ENCODE assay signal across 20 cellular contexts in the genomic region with DNA sequence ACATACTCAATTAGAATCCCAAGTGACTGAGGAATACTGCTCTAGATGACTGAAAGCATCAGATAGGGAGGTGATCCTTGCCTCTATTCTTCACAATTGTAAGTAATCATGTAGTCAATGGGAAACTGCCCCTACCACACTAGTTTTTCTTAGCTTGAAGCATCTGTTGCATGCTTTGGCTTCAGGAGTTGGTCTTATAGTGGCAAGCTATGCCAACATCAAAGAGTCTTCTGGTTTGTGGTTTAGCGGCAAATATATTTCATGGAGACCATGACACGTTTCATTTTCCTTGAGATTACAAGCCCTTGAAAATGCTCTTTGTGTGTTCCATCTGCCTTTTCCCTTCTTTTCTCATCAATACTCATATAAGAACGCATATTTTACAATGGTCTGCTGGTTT.
"Had no signal": no experiment of that assay in that cellular context is flagged by ENCODE, and none has a peak within 500 bp of the region (broad histone marks: within the 10 kb centered on the region; RNA-seq: fewer than 3 reads in every experiment).

No MANE protein-coding gene starts in this region.

- H3K4me3 ChIP-seq: gastrocnemius medialis, heart left ventricle, hepatocyte, left lung, neural progenitor cell, prostate gland, sigmoid colon, transverse colon, upper lobe of right lung, uterus had no signal

- H3K4me1 ChIP-seq: gastrocnemius medialis, left lung, neural progenitor cell, prostate gland, upper lobe of right lung, uterus had no signal

- H3K27me3 ChIP-seq: gastrocnemius medialis, hepatocyte, left lung, neural progenitor cell, sigmoid colon, transverse colon, upper lobe of right lung, uterus had no signal

- H3K9me3 ChIP-seq: gastrocnemius medialis, heart left ventricle, left lung, prostate gland, sigmoid colon, transverse colon, upper lobe of right lung, uterus had no signal

- H2AFZ ChIP-seq: hepatocyte had no signal

- H3K36me3 ChIP-seq: gastrocnemius medialis, heart left ventricle, left lung, neural progenitor cell, prostate gland, sigmoid colon, transverse colon, upper lobe of right lung, uterus had no signal

- DNase-seq: cortex of kidney; effector CD4-positive, alpha-beta T cell; foreskin fibroblast; gastrocnemius medialis; heart left ventricle; kidney; left cardiac atrium; left lung; mesendoderm; naive thymus-derived CD4-positive, alpha-beta T cell; right cardiac atrium; sigmoid colon; stimulated activated CD4-positive, alpha-beta T cell treated with anti-CD3 and anti-CD28 coated beads, Interleukin-4, amount 100 ng/mL, for 4 hours; stimulated activated naive CD8-positive, alpha-beta T cell treated with anti-CD3 and anti-CD28 coated beads, Interleukin-15, Interleukin-2, amounts not matched to agents 100 U/mL and 50 U/mL, for 24 hours; transverse colon; upper lobe of right lung; uterus had no signal

- H3K9ac ChIP-seq: neural progenitor cell had no signal

- H3K79me2 ChIP-seq: hepatocyte had no signal

- H3K4me2 ChIP-seq: hepatocyte, neural progenitor cell had no signal

- H3K27ac ChIP-seq: gastrocnemius medialis, heart left ventricle, hepatocyte, left lung, neural progenitor cell, prostate gland, upper lobe of right lung, uterus had no signal
